Comparison of ENCODE assay signal across 26 cellular contexts in genomic region chr3:135915206-135915605, GRCh38.
"Had no signal": no experiment of that assay in that cellular context is flagged by ENCODE, and none has a peak within 500 bp of the region (broad histone marks: within the 10 kb centered on the region; RNA-seq: fewer than 3 reads in every experiment).

No MANE protein-coding gene starts in this region.

- H3K9me3 Mint-ChIP-seq: activated T-cell treated with anti-CD3 and anti-CD28 coated beads, Interleukin-2, amount 50 U/mL, for 4 hours; activated T-helper 2 cell treated with anti-CD3 and anti-CD28 coated beads, Interferon-gamma antibody, Interleukin-2, Interleukin-4, amounts not matched to agents 10 μg/mL and 5 μg/mL and 100 μg/mL, durations not matched to agents 14 hours and 24 hours and 36 hours; type B pancreatic cell; WTC11 had no signal

- H3K4me1 ChIP-seq: ascending aorta, lower lobe of right lung, prostate gland had no signal

- H3K27me3 ChIP-seq: adrenal gland, ascending aorta, brain microvascular endothelial cell, vagina had no signal

- ATAC-seq: activated T-cell treated with anti-CD3 and anti-CD28 coated beads, Interleukin-2, amount 50 U/mL, for 4 hours; left lobe of liver; lower lobe of right lung; WTC11 had no signal

- DNase-seq: activated CD4-positive, alpha-beta T cell treated with anti-CD3 and anti-CD28 coated beads, Interleukin-2, amount 50 U/mL, for 48 hours; activated CD8-positive, alpha-beta memory T cell treated with anti-CD3 and anti-CD28 coated beads, Interleukin-2, amount 50 U/mL, for 48 hours; activated naive CD4-positive, alpha-beta T cell; activated T-cell treated with anti-CD3 and anti-CD28 coated beads, Interleukin-2, amount 50 U/mL, for 4 hours; adrenal gland; brain microvascular endothelial cell; central memory CD4-positive, alpha-beta T cell; dermis blood vessel endothelial cell; effector CD8-positive, alpha-beta T cell; lower lobe of right lung; mesendoderm; naive B cell; occipital lobe; stimulated activated CD4-positive, alpha-beta T cell treated with anti-CD3 and anti-CD28 coated beads, Interleukin-2, amount 100 ng/mL, for 48 hours; stimulated activated CD8-positive, alpha-beta memory T cell treated with anti-CD3 and anti-CD28 coated beads, Interleukin-4, amount 100 ng/mL, for 48 hours; stimulated activated naive CD4-positive, alpha-beta T cell; T-helper 9 cell had no signal

- H3K36me3 ChIP-seq: adrenal gland, ascending aorta, brain microvascular endothelial cell, lower lobe of right lung, prostate gland, thoracic aorta, vagina had no signal

- H3K4me1 Mint-ChIP-seq: naive B cell had no signal

- H3K9me3 ChIP-seq: adrenal gland, ascending aorta, lower lobe of right lung, prostate gland, thoracic aorta, vagina had no signal

- H3K27ac ChIP-seq: adrenal gland, ascending aorta, brain microvascular endothelial cell, lower lobe of right lung, prostate gland, thoracic aorta, vagina had no signal

- H3K4me3 Mint-ChIP-seq: activated naive CD8-positive, alpha-beta T cell; activated T-cell treated with anti-CD3 and anti-CD28 coated beads, Interleukin-2, amount 50 U/mL, for 4 hours; naive B cell; type B pancreatic cell; WTC11 had no signal

- H3K4me3 ChIP-seq: adrenal gland, ascending aorta, lower lobe of right lung, prostate gland, thoracic aorta, vagina had no signal

- H3K36me3 Mint-ChIP-seq: activated naive CD8-positive, alpha-beta T cell; naive B cell; type B pancreatic cell; WTC11 had no signal

- H3K27ac Mint-ChIP-seq: activated naive CD8-positive, alpha-beta T cell; activated T-helper 2 cell treated with anti-CD3 and anti-CD28 coated beads, Interferon-gamma antibody, Interleukin-2, Interleukin-4, amounts not matched to agents 10 μg/mL and 5 μg/mL and 100 μg/mL, durations not matched to agents 14 hours and 24 hours and 36 hours; type B pancreatic cell; WTC11 had no signal
